Comparison of ENCODE assay signal across 9 cellular contexts in the genomic region with DNA sequence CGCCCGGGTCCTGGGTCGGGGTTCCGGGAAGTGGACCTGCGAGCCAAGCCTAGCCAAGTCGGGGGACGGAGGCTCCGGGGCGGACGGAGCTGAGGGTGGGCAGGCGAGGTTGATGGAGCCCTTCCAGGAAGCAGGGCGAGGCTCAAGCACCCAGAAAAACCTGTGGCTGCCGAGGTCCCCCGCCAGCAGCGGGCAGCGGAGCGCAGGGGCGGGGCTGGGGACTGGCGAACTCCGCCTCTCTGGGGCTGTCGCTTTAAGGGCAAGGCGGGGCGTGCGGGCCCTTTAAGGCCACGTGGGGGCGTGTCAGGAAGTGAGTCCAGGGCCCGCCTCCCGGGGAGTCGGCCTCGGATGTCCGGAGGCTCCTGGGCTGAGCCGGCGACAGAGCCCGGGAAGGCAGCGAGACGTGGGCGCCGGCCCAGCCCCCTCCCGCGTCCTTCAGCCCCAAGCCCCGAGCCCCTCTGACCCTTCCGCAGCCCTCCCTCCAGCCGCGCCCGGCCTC. TPM values are rescaled to one million over a fixed set of nuclear protein-coding genes. Genes with fewer than 3 reads are reported as not detected.
A peak's percentile ranks its signal among the peaks of the same experiment; 100 is the strongest.
DNase-seq lines count a peak whose midpoint lies in the region; ATAC-seq, FAIRE-seq and TF ChIP-seq lines count a peak whose summit lies in the region.
"Had no signal": no experiment of that assay in that cellular context is flagged by ENCODE, and none has a peak within 500 bp of the region (broad histone marks: within the 10 kb centered on the region; RNA-seq: fewer than 3 reads in every experiment).

Gene SLC35C1 (plus strand): TSS at position 344 of the 499 bp plus-strand sequence. CDS start 653 bp downstream, outside the sequence.

- H3K9me3 Mint-ChIP-seq in central memory CD8-positive, alpha-beta T cell: no peaks in the 10 kb centered on the region

- H3K27ac Mint-ChIP-seq in central memory CD8-positive, alpha-beta T cell (ENCODE audit: low read depth): peak within 1 kb of the TSS; percentile 90

- no peak for FAIRE-seq in keratinocyte (lab: Jason Lieb, UNC)
- FAIRE-seq: colon had no signal

- dilution Hi-C loops in keratinocyte (cut with MboI; ENCODE audit: extremely low pct_ligation_motif_present, low sequenced_read_pairs): no loop called here

- peaks cover 24% of the 10 kb centered on the region for H3K4me1 ChIP-seq in keratinocyte (ENCODE audit: control insufficient read depth, extremely low read depth, insufficient read depth, low read length)

- peak within 1 kb of the TSS; percentile 89 for H3K9ac ChIP-seq in keratinocyte (ENCODE audit: control insufficient read depth, extremely low read depth, insufficient read depth, low read length)

- peak within 1 kb of the TSS; percentile 96 for H3K4me3 ChIP-seq in AG09309 (ENCODE audit: control insufficient read depth, low read depth, low read length)
- peak within 1 kb of the TSS; percentile 54 to 95 (median 91) for H3K4me3 ChIP-seq in keratinocyte (ENCODE audit: control insufficient read depth in 2 of 3, extremely low read depth in 1 of 3, insufficient read depth in 2 of 3, low read depth in 1 of 3, low read length in 3 of 3)

- TF ChIP-seq CTCF in AG09309 (IDR thresholded peaks at IDR 0.05; ENCODE audit: control insufficient read depth, insufficient read depth, low read depth, low read length, missing control alignments) (no peak), keratinocyte (optimal IDR thresholded peaks at IDR 0.05 in 1 of 3, IDR thresholded peaks at IDR 0.05 in 1 of 3, conservative IDR thresholded peaks at IDR 0.05 in 1 of 3; ENCODE audit: extremely low read depth in 1 of 3, insufficient read depth in 2 of 3, low read length in 3 of 3) (peak in 1 of 3 experiments; percentile 16)

- peak within 1 kb of the TSS; percentile 94 for H3K4me3 Mint-ChIP-seq in central memory CD8-positive, alpha-beta T cell

- peaks cover 38% of the 10 kb centered on the region for H3K4me1 Mint-ChIP-seq in central memory CD8-positive, alpha-beta T cell

- H3K36me3 ChIP-seq in keratinocyte (ENCODE audit: control insufficient read depth in 2 of 2, extremely low read depth in 1 of 2, insufficient read depth in 2 of 2, low read length in 2 of 2): peaks cover 7 to 13% of the 10 kb centered on the region in 2 experiments

- no peaks in the 10 kb centered on the region for H3K9me3 ChIP-seq in keratinocyte (ENCODE audit: control insufficient read depth, low read depth, low read length)

- peak within 1 kb of the TSS; percentile 77 for H3K27ac ChIP-seq in keratinocyte (ENCODE audit: control insufficient read depth, insufficient read depth, low read length)

- H3K4me2 ChIP-seq in keratinocyte (ENCODE audit: control insufficient read depth, extremely low read depth, insufficient read depth, low read depth, low read length): peak within 1 kb of the TSS; percentile 98

- ATAC-seq in GM18909 (IDR thresholded peaks at IDR 0.05; ENCODE audit: poor library complexity, unreplicated experiment): peak; percentile 94
- peak; percentile 96 for ATAC-seq in HG03175 (IDR thresholded peaks at IDR 0.05; ENCODE audit: unreplicated experiment)
- peak; percentile 95 for ATAC-seq in central memory CD8-positive, alpha-beta T cell (replicated peaks; ENCODE audit: extremely low read depth, poor library complexity, severe bottlenecking)

- H2AFZ ChIP-seq in keratinocyte (ENCODE audit: control insufficient read depth, low read length): peak within 1 kb of the TSS; percentile 84

- H3K27me3 Mint-ChIP-seq in central memory CD8-positive, alpha-beta T cell: no peaks in the 10 kb centered on the region

- no peaks in the 10 kb centered on the region for H3K27me3 ChIP-seq in keratinocyte (ENCODE audit: control insufficient read depth, extremely low read depth, insufficient read depth, low read length)

- DNase-seq in AG09309 (ENCODE audit: low read depth) (peak; percentile 60), NCI-H345 treated with DMSO at 0.1 percent for 48 hours (lab: John Stamatoyannopoulos, UW; ENCODE audit: unreplicated experiment) (peak; percentile 90), keratinocyte (ENCODE audit: low read depth, low spot score) (peak; percentile 73)
- peak; percentile 91 for DNase-seq in activated CD4-positive, CD25-positive, alpha-beta regulatory T cell treated with anti-CD3 and anti-CD28 coated beads, Interleukin-2, amount 50 U/mL, for 16 hours (ENCODE audit: low read depth, low spot score)
- DNase-seq in central memory CD8-positive, alpha-beta T cell (ENCODE audit: low spot score in 2 of 2): peak; percentile 93 to 94
- peak; percentile 91 to 96 for DNase-seq in stimulated activated CD4-positive, alpha-beta T cell treated with anti-CD3 and anti-CD28 coated beads, Interleukin-15, amount 100 ng/mL, for 1 hour (ENCODE audit: low read depth in 1 of 2, low spot score in 1 of 2)

- peaks cover 2% of the 10 kb centered on the region for H3K9me1 ChIP-seq in keratinocyte (ENCODE audit: control insufficient read depth, extremely low read depth, insufficient read depth, low read length)

- peaks cover 27% of the 10 kb centered on the region for H3K79me2 ChIP-seq in keratinocyte (ENCODE audit: control insufficient read depth, insufficient read depth, low read length)

- peaks cover 4% of the 10 kb centered on the region for H4K20me1 ChIP-seq in keratinocyte (ENCODE audit: control insufficient read depth, extremely low read depth, insufficient read depth, low read length)

- H3K36me3 Mint-ChIP-seq in central memory CD8-positive, alpha-beta T cell (ENCODE audit: insufficient read depth): peaks cover 12% of the 10 kb centered on the region

RNA-seq across cellular contexts. Expression of gene SLC35C1, which starts in this region (rescaled TPM):
- polyA plus RNA-seq in keratinocyte: 4.9 to 8.4 TPM (median 6.2 TPM) in 3 replicates
- 2.2 TPM for polyA plus RNA-seq in keratinocyte (2011; ENCODE audit: low read depth)
- 6.2 and 12.6 TPM in 2 replicates for polyA plus RNA-seq in keratinocyte (2011; cell fraction: cytosol; rRNA removed)
- polyA plus RNA-seq in keratinocyte (2011; cell fraction: nucleus; rRNA removed): 11.4 and 15.7 TPM in 2 replicates
- polyA plus RNA-seq in keratinocyte (2012; ENCODE audit: low replicate concordance): 7.6 and 18.7 TPM in 2 replicates
- polyA minus RNA-seq in keratinocyte: 5.3 to 23.3 TPM (median 9.3 TPM) in 3 replicates
- polyA minus RNA-seq in keratinocyte (2011; cell fraction: cytosol; rRNA and poly(A)+ RNA removed): 26.9 TPM
- 17.1 and 20.6 TPM in 2 replicates for polyA minus RNA-seq in keratinocyte (2011; cell fraction: nucleus; rRNA and poly(A)+ RNA removed)

Comparison
In these comparisons a context has a peak if more than half of its experiments do, and no peak if none do; other contexts are left out.
1. Peak in every context shown above with its lines: DNase-seq, ATAC-seq, H3K4me3 ChIP-seq and H3K27ac ChIP-seq.